Comparison of ENCODE assay signal across 7 cellular contexts in the genomic region with DNA sequence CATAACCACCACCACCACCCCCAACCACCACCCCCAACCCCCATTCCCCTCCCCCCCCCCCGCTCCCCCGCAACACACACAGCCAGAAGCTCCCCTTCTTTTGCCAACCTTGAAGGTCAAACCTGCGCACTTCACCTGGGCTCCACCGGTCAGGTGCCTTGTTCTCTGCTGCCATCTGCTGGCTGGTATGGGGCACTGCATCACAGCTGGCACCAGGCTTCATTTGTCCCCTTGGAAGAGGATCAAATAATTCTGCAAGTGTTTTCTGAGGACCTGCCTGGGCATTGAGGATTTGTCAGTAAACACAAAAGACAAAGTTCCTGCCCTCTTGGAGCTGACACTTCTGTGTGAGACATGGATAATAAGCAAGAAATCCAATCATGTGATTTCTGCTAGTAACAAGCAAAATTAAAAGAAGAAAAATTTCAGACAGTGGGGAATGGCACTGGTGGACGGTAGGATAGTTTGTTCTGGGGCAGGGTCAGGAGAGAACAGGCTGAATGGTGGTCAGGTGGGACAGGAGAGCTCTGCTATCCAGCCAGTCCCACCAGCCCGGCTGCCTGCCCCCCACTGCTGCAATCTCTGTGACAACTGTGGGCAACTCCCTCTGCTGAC. TPM values are rescaled to one million over a fixed set of nuclear protein-coding genes. Genes with fewer than 3 reads are reported as not detected.
DNase-seq lines count a peak whose midpoint lies in the region; ATAC-seq, FAIRE-seq and TF ChIP-seq lines count a peak whose summit lies in the region.

No MANE protein-coding gene starts in this region.

- POLR2A ChIA-PET in activated B cell treated with CpG ODN at 0.5 μM for 24 hours (lab: Charles Lee), result interaction anchor here (0.6 to 0.9 kb wide), 2 partner anchors 25 to 137 kb away, joined by 3 to 7 read pairs; no protein-coding TSS in a partner anchor

- TF ChIP-seq CTCF in GM12874 (IDR thresholded peaks at IDR 0.05; ENCODE audit: insufficient read depth, low read depth, low read length) (peak; percentile 93), activated B cell treated with CpG ODN at 0.5 μM for 24 hours (IDR thresholded peaks at IDR 0.05) (no peak), bronchial epithelial cell (IDR thresholded peaks at IDR 0.05; ENCODE audit: insufficient read depth, low read length, severe bottlenecking) (peak; percentile 94)

- peak; percentile 23 for DNase-seq in NCI-H1694 (lab: John Stamatoyannopoulos, UW)
- DNase-seq in activated B cell treated with CpG ODN at 0.5 μM for 24 hours, result peak; percentile 53
- DNase-seq in bronchial epithelial cell (ENCODE audit: low read depth), result peak; percentile 49
- DNase-seq in kidney glomerular epithelial cell (lab: John Stamatoyannopoulos, UW), result peak; percentile 34
- DNase-seq in stimulated activated CD4-positive, alpha-beta T cell treated with anti-CD3 and anti-CD28 coated beads, Interleukin-4, amount 100 ng/mL, for 4 hours, result peak; percentile 47 to 60

- peaks cover 31% of the 10 kb centered on the region for H3K27me3 Mint-ChIP-seq in activated B cell treated with CpG ODN at 0.5 μM for 24 hours

- H3K27me3 ChIP-seq in bronchial epithelial cell (ENCODE audit: control insufficient read depth, insufficient read depth, low read length), result peaks cover 2% of the 10 kb centered on the region

- no peak for FAIRE-seq in bronchial epithelial cell (lab: Jason Lieb, UNC)

- intact Hi-C loops in activated B cell treated with CpG ODN at 0.5 μM for 24 hours (cut with micrococcal nuclease), result loop anchor here (1.0 kb wide), 2 partner anchors 44 to 59 kb away; no protein-coding TSS in a partner anchor

- ATAC-seq in activated B cell treated with CpG ODN at 0.5 μM for 24 hours (ENCODE audit: low read depth) (peak; percentile 85), GM21447 (IDR thresholded peaks at IDR 0.05; ENCODE audit: unreplicated experiment) (no peak)

- H3K36me3 Mint-ChIP-seq in activated B cell treated with CpG ODN at 0.5 μM for 24 hours (ENCODE audit: low read depth), result no peaks in the 10 kb centered on the region

- H3K4me3 Mint-ChIP-seq in activated B cell treated with CpG ODN at 0.5 μM for 24 hours, result no peak overlapping the region

- H3K36me3 ChIP-seq in bronchial epithelial cell (ENCODE audit: control insufficient read depth, insufficient read depth, low read length), result no peaks in the 10 kb centered on the region

- H3K27ac Mint-ChIP-seq in activated B cell treated with CpG ODN at 0.5 μM for 24 hours, result peak overlapping the region; percentile 62

- CTCF ChIA-PET in activated B cell treated with CpG ODN at 0.5 μM for 24 hours (lab: Charles Lee), result interaction anchor here (1.0 to 7.8 kb wide), 18 partner anchors 10 to 256 kb away, joined by 3 to 189 read pairs (median 4); no protein-coding TSS in a partner anchor

- H3K4me1 Mint-ChIP-seq in activated B cell treated with CpG ODN at 0.5 μM for 24 hours, result no peaks in the 10 kb centered on the region

- no peak overlapping the region for H3K4me3 ChIP-seq in bronchial epithelial cell (ENCODE audit: low read depth, low read length)

- H3K9me3 Mint-ChIP-seq in activated B cell treated with CpG ODN at 0.5 μM for 24 hours, result no peaks in the 10 kb centered on the region

RNA-seq across cellular contexts. Expression of gene LMX1B, which starts 55.6 kb away (rescaled TPM):
- not detected in 2 replicates for total RNA-seq in activated B cell treated with CpG ODN at 0.5 μM for 24 hours
- under 0.01 TPM in 1 of 2 replicates, not detected in the other for total RNA-seq in bronchial epithelial cell
